8 cellular contexts compared by ENCODE assay signal in the genomic region with DNA sequence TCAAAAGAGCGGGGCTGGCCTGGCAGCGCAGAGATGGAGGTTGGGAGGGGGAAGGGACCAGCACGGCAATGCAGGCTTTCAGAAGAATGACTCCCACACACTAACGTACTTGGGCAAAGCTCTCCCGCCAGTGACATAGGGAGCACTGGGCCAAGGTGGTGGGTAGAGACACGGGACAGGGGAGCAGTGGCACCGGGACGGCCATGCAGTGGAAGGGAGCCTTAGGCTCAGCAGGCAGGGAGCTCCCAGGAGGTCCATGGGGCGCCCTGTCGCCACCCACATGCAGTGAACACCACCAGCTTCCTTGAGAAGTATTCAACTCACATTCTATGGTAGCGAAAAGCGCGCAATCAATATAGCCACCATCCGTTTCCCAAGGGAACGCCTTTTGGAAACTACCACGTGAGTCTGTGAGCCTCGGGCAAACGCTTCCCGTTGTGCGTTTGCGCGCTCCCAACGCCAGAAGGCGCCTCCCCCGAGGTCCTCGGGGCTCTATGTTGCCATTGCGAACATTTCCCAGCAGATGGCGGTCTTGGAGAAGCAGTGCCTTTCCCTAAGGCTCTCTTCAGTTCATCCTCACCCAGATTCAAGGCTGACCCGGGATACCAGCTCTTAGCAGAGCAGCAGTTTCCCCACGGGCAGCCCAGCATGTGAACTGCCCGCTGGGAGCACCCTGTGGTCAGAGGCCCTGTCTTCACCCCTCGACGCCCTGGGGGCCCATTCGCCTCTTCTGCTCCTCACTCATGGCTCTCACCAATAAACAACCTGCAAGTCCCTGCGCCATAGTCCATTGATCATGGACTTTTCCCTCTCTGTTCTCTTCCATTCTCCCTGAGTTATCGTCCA. TPM values are rescaled to one million over a fixed set of nuclear protein-coding genes. Genes with fewer than 3 reads are reported as not detected.
DNase-seq lines count a peak whose midpoint lies in the region; TF ChIP-seq lines count a peak whose summit lies in the region.

No MANE protein-coding gene starts in this region.

- 7% methylated on average over 36 of the region's 36 CpGs for WGBS in prostate gland

- H3K27ac ChIP-seq in left ventricle myocardium inferior (replicated peaks): peak overlapping the region; percentile 63
- no peak overlapping the region for H3K27ac ChIP-seq in prostate gland

- intact Hi-C loops in left ventricle myocardium inferior (cut with micrococcal nuclease) (no loop called here), prostate gland (cut with DNase I) (loop anchor here (5.0 kb wide), 1 partner anchor 137 kb away; the partner anchor contains the start of gene TLL2)

- peak; percentile 57 for DNase-seq in GM04503 (ENCODE audit: low read depth)
- peak; percentile 84 for DNase-seq in HFF-Myc (ENCODE audit: extremely low read depth, low read depth)
- peak; percentile 67 for DNase-seq in NCI-H1092 treated with DMSO at 0.1 percent for 48 hours (lab: John Stamatoyannopoulos, UW)
- DNase-seq in T follicular helper cell (ENCODE audit: low read depth): peak; percentile 48
- DNase-seq in amniotic stem cell (lab: John Stamatoyannopoulos, UW): peak; percentile 83
- DNase-seq in left ventricle myocardium inferior: peak; percentile 87
- peak; percentile 83 for DNase-seq in prostate gland (ENCODE audit: low spot score)
- DNase-seq in ureter (ENCODE audit: low spot score): peak; percentile 90

- peaks cover 40% of the 10 kb centered on the region for H3K4me1 ChIP-seq in left ventricle myocardium inferior
- H3K4me1 ChIP-seq in prostate gland (replicated peaks): no peaks in the 10 kb centered on the region

- H3K4me3 ChIP-seq in HFF-Myc (replicated peaks; ENCODE audit: low read depth, low read length) (peak overlapping the region; percentile 41), left ventricle myocardium inferior (peak overlapping the region; percentile 65), prostate gland (peak overlapping the region; percentile 12 to 30)

- no peaks in the 10 kb centered on the region for H3K9me3 ChIP-seq in left ventricle myocardium inferior (replicated peaks)
- H3K9me3 ChIP-seq in prostate gland: no peaks in the 10 kb centered on the region

- H3K36me3 ChIP-seq in left ventricle myocardium inferior (no peaks in the 10 kb centered on the region), prostate gland (no peaks in the 10 kb centered on the region)

- TF ChIP-seq POLR2A in prostate gland (IDR thresholded peaks at IDR 0.05): no peak

- no peaks in the 10 kb centered on the region for H3K27me3 ChIP-seq in left ventricle myocardium inferior (ENCODE audit: low read depth)
- H3K27me3 ChIP-seq in prostate gland (replicated peaks; ENCODE audit: insufficient read depth): no peaks in the 10 kb centered on the region

- TF ChIP-seq CTCF in HFF-Myc (IDR thresholded peaks at IDR 0.05; ENCODE audit: low read depth, low read length, missing control alignments) (peak; percentile 96), left ventricle myocardium inferior (IDR thresholded peaks at IDR 0.05; ENCODE audit: borderline replicate concordance) (peak; percentile 98), prostate gland (IDR thresholded peaks at IDR 0.05) (peak; percentile 66 to 97 (median 92))

RNA-seq across cellular contexts. Expression of gene OPALIN, which starts 16.4 kb away (rescaled TPM):
- total RNA-seq in left ventricle myocardium inferior (not detected), prostate gland (under 1 TPM in 1 of 2 donors, not detected in 1; 0.17 TPM), ureter (not detected)
